ENCODE assay signal across 8 cellular contexts in the genomic region with DNA sequence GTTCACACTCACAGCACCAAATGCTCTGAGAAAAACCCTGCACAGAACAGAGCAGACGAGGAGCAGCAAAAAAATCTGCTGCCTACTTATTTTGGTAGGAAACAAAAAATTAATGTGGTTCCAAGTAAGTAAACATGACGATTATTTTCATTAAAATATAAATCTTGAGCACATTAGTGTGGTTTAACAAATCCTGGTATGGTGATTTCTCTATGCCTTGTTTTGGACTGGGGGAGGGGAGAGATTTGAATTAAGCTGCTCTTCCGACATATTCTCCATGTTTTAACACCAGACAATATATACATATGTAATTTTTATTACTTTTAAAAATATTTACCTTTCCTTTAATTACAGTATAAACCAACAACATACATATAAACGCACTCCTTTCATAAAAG. TPM values are rescaled to one million over a fixed set of nuclear protein-coding genes. Genes with fewer than 3 reads are reported as not detected.
DNase-seq lines count a peak whose midpoint lies in the region; ATAC-seq, FAIRE-seq and TF ChIP-seq lines count a peak whose summit lies in the region.

No MANE protein-coding gene starts in this region.

- H4K20me1 ChIP-seq in DOHH2 (ENCODE audit: control insufficient read depth, insufficient read depth, low read depth, low read length) (peaks cover 14% of the 10 kb centered on the region; the same call in 1 of the 2 replicates), OCI-LY3 (ENCODE audit: insufficient read depth, low read length) (0 out of 2 replicates have a peak, but pooled peaks cover 2% of the 10 kb centered on the region)

- H3K4me3 ChIP-seq in DOHH2 (ENCODE audit: low read length) (peak overlapping the region; percentile 94), OCI-LY3 (ENCODE audit: low read length) (peak overlapping the region; percentile 87), pancreas (peak overlapping the region; percentile 49 to 67 (median 60))

- peaks cover 38% of the 10 kb centered on the region for H3K4me1 ChIP-seq in DOHH2 (ENCODE audit: control insufficient read depth, low read length)
- peaks cover 30% of the 10 kb centered on the region for H3K4me1 ChIP-seq in OCI-LY3 (ENCODE audit: low read length)
- peaks cover 0 to 21% (median 14%) of the 10 kb centered on the region in 3 donors for H3K4me1 ChIP-seq in pancreas

- intact Hi-C loops in pancreas (cut with DNase I) = no loop called here

- peak overlapping the region; percentile 96 for H3K9ac ChIP-seq in OCI-LY3 (ENCODE audit: low read length)

- TF ChIP-seq CTCF in DOHH2 (IDR thresholded peaks at IDR 0.05; ENCODE audit: low read depth, low read length, poor library complexity, severe bottlenecking) = no peak
- TF ChIP-seq CTCF in OCI-LY3 (IDR thresholded peaks at IDR 0.05; ENCODE audit: low read depth, low read length) = no peak
- TF ChIP-seq CTCF in pancreas (IDR thresholded peaks at IDR 0.05) = no peak

- DNase-seq in epithelial cell of prostate (ENCODE audit: low read depth, low spot score) (no peak), pancreas (no peak), GOT3 (lab: John Stamatoyannopoulos, UW) (no peak), COLO668 (lab: John Stamatoyannopoulos, UW; ENCODE audit: unreplicated experiment) (no peak), NCI-H146 (lab: John Stamatoyannopoulos, UW) (no peak)

- WGBS in pancreas, 2 donors = 8 to 9% methylated on average over 4 of the region's 4 CpGs

- no peak for FAIRE-seq in pancreas (lab: Jason Lieb, UNC)

- H2AFZ ChIP-seq in OCI-LY3 (ENCODE audit: low read depth, low read length) = peak overlapping the region; percentile 81

- no peaks in the 10 kb centered on the region for H3K27me3 ChIP-seq in DOHH2 (ENCODE audit: control insufficient read depth, low read length)
- H3K27me3 ChIP-seq in OCI-LY3 (ENCODE audit: low read depth, low read length) = peaks cover 7% of the 10 kb centered on the region; the same call in 1 of the 2 replicates
- no peaks in the 10 kb centered on the region for H3K27me3 ChIP-seq in pancreas

- peaks cover 64% of the 10 kb centered on the region for H3K36me3 ChIP-seq in DOHH2 (ENCODE audit: control insufficient read depth, low read length)
- no peaks in the 10 kb centered on the region for H3K36me3 ChIP-seq in OCI-LY3 (replicated peaks; ENCODE audit: low read depth, low read length)
- no peaks in the 10 kb centered on the region for H3K36me3 ChIP-seq in pancreas

- ATAC-seq in pancreas (no peak), HG02610 (IDR thresholded peaks at IDR 0.05; ENCODE audit: unreplicated experiment) (no peak)

- peak overlapping the region; percentile 98 for H3K27ac ChIP-seq in DOHH2 (ENCODE audit: low read depth, low read length)
- no peak overlapping the region; the same call in 1 of the 2 replicates for H3K27ac ChIP-seq in OCI-LY3 (ENCODE audit: low read length)
- H3K27ac ChIP-seq in epithelial cell of prostate = peak overlapping the region; percentile 99
- peak overlapping the region in 2 of 4 donors; percentile 95 to 99 for H3K27ac ChIP-seq in pancreas

- H3K9me2 ChIP-seq in DOHH2 (replicated peaks; ENCODE audit: control insufficient read depth, low read length) = no peaks in the 10 kb centered on the region

- H3K4me2 ChIP-seq in DOHH2 (ENCODE audit: low read length) (peak overlapping the region; percentile 90), OCI-LY3 (ENCODE audit: low read length) (peak overlapping the region; percentile 91)

- no peaks in the 10 kb centered on the region for H3K9me3 ChIP-seq in DOHH2 (ENCODE audit: control insufficient read depth, insufficient read depth, low read length)
- no peaks in the 10 kb centered on the region for H3K9me3 ChIP-seq in OCI-LY3 (ENCODE audit: insufficient read depth, low read length)
- H3K9me3 ChIP-seq in pancreas = no peaks in the 10 kb centered on the region

- H3K79me2 ChIP-seq in DOHH2 (ENCODE audit: control insufficient read depth, low read length) = peaks cover 71% of the 10 kb centered on the region
- peaks cover 12% of the 10 kb centered on the region for H3K79me2 ChIP-seq in OCI-LY3 (ENCODE audit: low read length)

- peaks cover 5% of the 10 kb centered on the region; the same call in 1 of the 2 replicates for H3F3A ChIP-seq in DOHH2 (ENCODE audit: control insufficient read depth, insufficient read depth)

RNA-seq across cellular contexts. Expression of a gene that starts 1.8 kb away (rescaled TPM):
- 10 to 100 TPM in 3 of 6 donors, 1 to 10 TPM in 3; 7.6 to 23.1 (median 11.3) TPM for total RNA-seq in pancreas
- 1 to 10 TPM; 4.0 to 9.9 TPM for polyA plus RNA-seq in pancreas
